26 cellular contexts compared by ENCODE assay signal in genomic region chr5:74355041-74355440, GRCh38.
"Had no signal": no experiment of that assay in that cellular context is flagged by ENCODE, and none has a peak within 500 bp of the region (broad histone marks: within the 10 kb centered on the region; RNA-seq: fewer than 3 reads in every experiment).

No MANE protein-coding gene starts in this region.

- H3K27me3 Mint-ChIP-seq: activated CD4-positive, alpha-beta T cell treated with anti-CD3 and anti-CD28 coated beads, Interleukin-2, amount 10 ng/mL, durations not matched to agents 7 days and 5 days had no signal

- H3K4me1 Mint-ChIP-seq: activated CD4-positive, alpha-beta T cell treated with anti-CD3 and anti-CD28 coated beads, Interleukin-2, amount 10 ng/mL, durations not matched to agents 7 days and 5 days; activated naive CD8-positive, alpha-beta T cell treated with anti-CD3 and anti-CD28 coated beads, Interleukin-2, amount 50 U/mL, for 24 hours; T-helper 17 cell had no signal

- H3K27me3 ChIP-seq: ascending aorta, body of pancreas had no signal

- H3K4me3 Mint-ChIP-seq: activated CD4-positive, alpha-beta memory T cell treated with anti-CD3 and anti-CD28 coated beads for 36 hours; activated CD4-positive, alpha-beta T cell treated with anti-CD3 and anti-CD28 coated beads, Interleukin-2, amount 10 ng/mL, durations not matched to agents 7 days and 5 days; activated naive CD8-positive, alpha-beta T cell treated with anti-CD3 and anti-CD28 coated beads, Interleukin-2, amount 50 U/mL, for 24 hours; activated T-cell treated with anti-CD3 and anti-CD28 coated beads, Interleukin-2, amount 50 U/mL, for 4 hours; T-helper 17 cell; WTC11 had no signal

- H3K4me3 ChIP-seq: ascending aorta, body of pancreas had no signal

- H3K9me3 ChIP-seq: ascending aorta, body of pancreas had no signal

- H3K27ac ChIP-seq: ascending aorta, body of pancreas had no signal

- H3K9me3 Mint-ChIP-seq: activated CD4-positive, alpha-beta memory T cell treated with anti-CD3 and anti-CD28 coated beads for 36 hours; activated CD4-positive, alpha-beta T cell treated with anti-CD3 and anti-CD28 coated beads, Interleukin-2, amount 10 ng/mL, durations not matched to agents 7 days and 5 days; activated naive CD4-positive, alpha-beta T cell treated with anti-CD3 and anti-CD28 coated beads, Interleukin-2, amount 50 U/mL, for 72 hours; activated naive CD8-positive, alpha-beta T cell treated with anti-CD3 and anti-CD28 coated beads, Interleukin-2, amount 50 U/mL, for 24 hours; activated T-cell treated with anti-CD3 and anti-CD28 coated beads, Interleukin-2, amount 50 U/mL, for 4 hours had no signal

- H3K36me3 ChIP-seq: ascending aorta had no signal

- H3K4me1 ChIP-seq: ascending aorta had no signal

- H3K27ac Mint-ChIP-seq: activated CD4-positive, alpha-beta memory T cell treated with anti-CD3 and anti-CD28 coated beads for 36 hours; activated CD4-positive, alpha-beta T cell treated with anti-CD3 and anti-CD28 coated beads, Interleukin-2, amount 10 ng/mL, durations not matched to agents 7 days and 5 days; activated naive CD4-positive, alpha-beta T cell treated with anti-CD3 and anti-CD28 coated beads, Interleukin-2, amount 50 U/mL, for 72 hours; activated naive CD8-positive, alpha-beta T cell treated with anti-CD3 and anti-CD28 coated beads, Interleukin-2, amount 50 U/mL, for 24 hours; T-helper 17 cell; WTC11 had no signal

- DNase-seq: activated CD4-positive, alpha-beta memory T cell treated with anti-CD3 and anti-CD28 coated beads for 36 hours; activated CD4-positive, alpha-beta T cell treated with anti-CD3 and anti-CD28 coated beads, Interleukin-2, amount 10 ng/mL, durations not matched to agents 7 days and 5 days; activated CD4-positive, CD25-positive, alpha-beta regulatory T cell treated with anti-CD3 and anti-CD28 coated beads, Interleukin-2, amount 50 U/mL, for 72 hours; activated CD8-positive, alpha-beta memory T cell treated with anti-CD3 and anti-CD28 coated beads for 24 hours; activated effector memory CD4-positive, alpha-beta T cell treated with anti-CD3 and anti-CD28 coated beads, Interleukin-2, amount 50 U/mL, for 16 hours; activated naive CD4-positive, alpha-beta T cell treated with Interleukin-2 at 50 U/mL for 16 hours; activated naive CD8-positive, alpha-beta T cell treated with anti-CD3 and anti-CD28 coated beads, Interleukin-2, amount 50 U/mL, for 24 hours; activated T-cell treated with anti-CD3 and anti-CD28 coated beads, Interleukin-2, amount 50 U/mL, for 4 hours; amniotic stem cell; body of pancreas; central memory CD4-positive, alpha-beta T cell; MM.1S; NCI-H1092; NCI-H1417; NCI-H1694; NCI-H2029; NCI-H2107; NCI-H345; NCI-H510A; RPMI8226; T-helper 17 cell; T-helper 9 cell had no signal

- H3K36me3 Mint-ChIP-seq: activated CD4-positive, alpha-beta memory T cell treated with anti-CD3 and anti-CD28 coated beads for 36 hours; activated naive CD4-positive, alpha-beta T cell treated with anti-CD3 and anti-CD28 coated beads, Interleukin-2, amount 50 U/mL, for 72 hours had no signal

- ATAC-seq: activated naive CD4-positive, alpha-beta T cell treated with anti-CD3 and anti-CD28 coated beads, Interleukin-2, amount 50 U/mL, for 72 hours; activated naive CD8-positive, alpha-beta T cell treated with anti-CD3 and anti-CD28 coated beads, Interleukin-2, amount 50 U/mL, for 24 hours; activated T-cell treated with anti-CD3 and anti-CD28 coated beads, Interleukin-2, amount 50 U/mL, for 4 hours; body of pancreas; Right ventricle myocardium inferior; T-helper 17 cell; WTC11 had no signal
